Comparison of ENCODE assay signal across 12 cellular contexts in the genomic region with DNA sequence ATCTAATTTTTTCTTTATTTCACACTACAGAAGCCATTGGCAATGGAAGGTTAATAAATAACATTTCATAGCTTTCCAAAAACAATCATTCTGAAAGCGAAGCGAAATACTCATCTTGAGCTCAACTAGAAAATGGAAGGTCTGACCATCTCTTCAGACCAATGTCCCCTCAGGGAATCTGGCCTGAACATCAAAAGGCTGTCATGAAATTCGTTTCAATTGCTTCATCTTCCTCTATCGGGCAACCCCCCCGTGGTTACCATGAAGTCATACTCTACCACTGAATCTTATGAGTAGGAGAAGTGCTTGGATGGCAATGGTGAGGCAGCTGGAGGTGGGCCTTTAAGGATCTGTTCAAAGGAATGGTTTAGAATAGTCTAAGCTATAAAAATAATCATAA. TPM values are rescaled to one million over a fixed set of nuclear protein-coding genes. Genes with fewer than 3 reads are reported as not detected.
DNase-seq lines count a peak whose midpoint lies in the region; ATAC-seq, FAIRE-seq and TF ChIP-seq lines count a peak whose summit lies in the region.
"Had no signal": no experiment of that assay in that cellular context is flagged by ENCODE, and none has a peak within 500 bp of the region (broad histone marks: within the 10 kb centered on the region; RNA-seq: fewer than 3 reads in every experiment).

No MANE protein-coding gene starts in this region.

- peak in 2 of 3 donors; percentile 44 to 50 for DNase-seq in stimulated activated CD4-positive, alpha-beta T cell treated with anti-CD3 and anti-CD28 coated beads, Interleukin-12 subunit alpha, Interleukin-12 subunit beta, amount 100 ng/mL, for 48 hours (ENCODE audit: low read depth in 2 of 3, low spot score in 1 of 3)
- no peak for DNase-seq in stimulated activated CD4-positive, alpha-beta T cell treated with anti-CD3 and anti-CD28 coated beads, Interleukin-4, amount 100 ng/mL, for 1 hour
- peak; percentile 70 to 72 for DNase-seq in activated T-cell treated with anti-CD3 and anti-CD28 coated beads, Interleukin-2, amount 50 U/mL, for 72 hours
- peak in 1 of 2 donors; percentile 84 for DNase-seq in stimulated activated naive CD8-positive, alpha-beta T cell treated with anti-CD3 and anti-CD28 coated beads, Interleukin-15, amount 100 ng/mL, for 72 hours
- no peak for DNase-seq in NCI-H774 (lab: John Stamatoyannopoulos, UW)
- no peak for DNase-seq in GM12891 (ENCODE audit: insufficient read length, low spot score)
- no peak for DNase-seq in NCI-H1436 (lab: John Stamatoyannopoulos, UW)
- DNase-seq: mucosa of descending colon, NCI-H510A treated with DMSO at 0.1 percent for 48 hours, upper lobe of right lung had no signal

- ATAC-seq in HG03457 (IDR thresholded peaks at IDR 0.05; ENCODE audit: unreplicated experiment), result peak; percentile 25
- ATAC-seq in activated T-cell treated with anti-CD3 and anti-CD28 coated beads, Interleukin-2, amount 50 U/mL, for 72 hours (replicated peaks in 1 of 2), result peak; percentile 24 to 45
- ATAC-seq in stimulated activated naive CD8-positive, alpha-beta T cell treated with anti-CD3 and anti-CD28 coated beads, Interleukin-15, amount 100 ng/mL, for 72 hours, result peak; percentile 63
- ATAC-seq: mucosa of descending colon, upper lobe of right lung had no signal

- H3K27ac Mint-ChIP-seq in activated T-cell treated with anti-CD3 and anti-CD28 coated beads, Interleukin-2, amount 50 U/mL, for 72 hours, result peak overlapping the region; percentile 92
- peak overlapping the region; percentile 93 to 97 for H3K27ac Mint-ChIP-seq in stimulated activated naive CD8-positive, alpha-beta T cell treated with anti-CD3 and anti-CD28 coated beads, Interleukin-15, amount 100 ng/mL, for 72 hours

- TF ChIP-seq POLR2A in GM12891 (IDR thresholded peaks at IDR 0.05; ENCODE audit: low read depth, low read length), result no peak

- H3K9me3 Mint-ChIP-seq in activated T-cell treated with anti-CD3 and anti-CD28 coated beads, Interleukin-2, amount 50 U/mL, for 72 hours, result peaks cover 3 to 4% of the 10 kb centered on the region in 2 donors
- no peaks in the 10 kb centered on the region for H3K9me3 Mint-ChIP-seq in stimulated activated naive CD8-positive, alpha-beta T cell treated with anti-CD3 and anti-CD28 coated beads, Interleukin-15, amount 100 ng/mL, for 72 hours
- H3K9me3 Mint-ChIP-seq: central memory CD8-positive, alpha-beta T cell had no signal

- peaks cover 100% of the 10 kb centered on the region for H3K4me1 Mint-ChIP-seq in activated T-cell treated with anti-CD3 and anti-CD28 coated beads, Interleukin-2, amount 50 U/mL, for 72 hours (ENCODE audit: low read depth)
- peaks cover 91% of the 10 kb centered on the region for H3K4me1 Mint-ChIP-seq in stimulated activated naive CD8-positive, alpha-beta T cell treated with anti-CD3 and anti-CD28 coated beads, Interleukin-15, amount 100 ng/mL, for 72 hours

- H3K36me3 Mint-ChIP-seq in activated T-cell treated with anti-CD3 and anti-CD28 coated beads, Interleukin-2, amount 50 U/mL, for 72 hours (ENCODE audit: insufficient read depth in 2 of 2), result peaks cover 5 to 15% of the 10 kb centered on the region in 2 donors

- no peak for FAIRE-seq in GM12891 (lab: Jason Lieb, UNC)

- no peaks in the 10 kb centered on the region for H3K27me3 Mint-ChIP-seq in activated T-cell treated with anti-CD3 and anti-CD28 coated beads, Interleukin-2, amount 50 U/mL, for 72 hours (ENCODE audit: low read depth)
- H3K27me3 Mint-ChIP-seq in stimulated activated naive CD8-positive, alpha-beta T cell treated with anti-CD3 and anti-CD28 coated beads, Interleukin-15, amount 100 ng/mL, for 72 hours, result no peaks in the 10 kb centered on the region
- H3K27me3 Mint-ChIP-seq: central memory CD8-positive, alpha-beta T cell had no signal

- H3K4me3 Mint-ChIP-seq in activated T-cell treated with anti-CD3 and anti-CD28 coated beads, Interleukin-2, amount 50 U/mL, for 72 hours, result peak overlapping the region; percentile 53 to 77
- peak overlapping the region; percentile 41 to 64 for H3K4me3 Mint-ChIP-seq in stimulated activated naive CD8-positive, alpha-beta T cell treated with anti-CD3 and anti-CD28 coated beads, Interleukin-15, amount 100 ng/mL, for 72 hours
- H3K4me3 Mint-ChIP-seq: central memory CD8-positive, alpha-beta T cell had no signal

TF ChIP-seq in GM12891, 5 proteins besides CTCF, POLR2A, EP300 and RAD21:
- TF ChIP-seq PAX5 (IDR thresholded peaks at IDR 0.05; ENCODE audit: insufficient read depth, low read length, severe bottlenecking), result no peak
- TF ChIP-seq POU2F2 (IDR thresholded peaks at IDR 0.05; ENCODE audit: low read depth, low read length), result no peak
- no peak for TF ChIP-seq POLR2AphosphoS5 (IDR thresholded peaks at IDR 0.05; ENCODE audit: low read depth, low read length)
- no peak for TF ChIP-seq SPI1 (IDR thresholded peaks at IDR 0.05; ENCODE audit: low read depth, low read length)
- TF ChIP-seq TAF1 (IDR thresholded peaks at IDR 0.05; ENCODE audit: low read depth, low read length), result no peak

RNA-seq across cellular contexts. Expression of gene CYTIP, which starts 22.9 kb away (rescaled TPM):
- 100 to 1,000 TPM; 444 to 460 TPM for total RNA-seq in activated T-cell treated with anti-CD3 and anti-CD28 coated beads, Interleukin-2, amount 50 U/mL, for 72 hours
- polyA plus RNA-seq in GM12891 (2012; ENCODE audit: low read depth, missing spikeins), result 70.8 TPM

Comparison
In these comparisons a context has a peak if more than half of its experiments do, and no peak if none do; other contexts are left out.
1. DNase-seq: peak in stimulated activated CD4-positive, alpha-beta T cell treated with anti-CD3 and anti-CD28 coated beads, Interleukin-12 subunit alpha, Interleukin-12 subunit beta, amount 100 ng/mL, for 48 hours (2 of 3) and activated T-cell treated with anti-CD3 and anti-CD28 coated beads, Interleukin-2, amount 50 U/mL, for 72 hours (2 of 2); none in stimulated activated CD4-positive, alpha-beta T cell treated with anti-CD3 and anti-CD28 coated beads, Interleukin-4, amount 100 ng/mL, for 1 hour (single experiment), NCI-H774 (single experiment), GM12891 (single experiment) and NCI-H1436 (single experiment).
2. Peak in every context shown above with its lines, with median percentiles within 50 percentile points of each other: ATAC-seq.